Comparison of ENCODE assay signal across 9 cellular contexts in genomic region chr12:50542448-50542847, GRCh38. TPM values are rescaled to one million over a fixed set of nuclear protein-coding genes. Genes with fewer than 3 reads are reported as not detected.
DNase-seq lines count a peak whose midpoint lies in the region; ATAC-seq, FAIRE-seq and TF ChIP-seq lines count a peak whose summit lies in the region.
"Had no signal": no experiment of that assay in that cellular context is flagged by ENCODE, and none has a peak within 500 bp of the region (broad histone marks: within the 10 kb centered on the region; RNA-seq: fewer than 3 reads in every experiment).

No MANE protein-coding gene starts in this region.

- H3K9me3 Mint-ChIP-seq in astrocyte (ENCODE audit: unreplicated experiment), result no peaks in the 10 kb centered on the region

- ATAC-seq in GM18909 (IDR thresholded peaks at IDR 0.05; ENCODE audit: poor library complexity, unreplicated experiment), result no peak

- no peak overlapping the region for H3K9ac ChIP-seq in astrocyte (ENCODE audit: low read length)

- no peaks in the 10 kb centered on the region for H3K27me3 Mint-ChIP-seq in astrocyte (ENCODE audit: low read depth, unreplicated experiment)
- H3K27me3 Mint-ChIP-seq: B cell had no signal

- H3K36me3 ChIP-seq in astrocyte (ENCODE audit: insufficient read depth, low read length) (no peaks in the 10 kb centered on the region), osteoblast (ENCODE audit: insufficient read depth, low read length) (no peaks in the 10 kb centered on the region), WERI-Rb-1 (no peaks in the 10 kb centered on the region)

- H3K4me3 Mint-ChIP-seq in astrocyte (ENCODE audit: unreplicated experiment), result no peak overlapping the region
- H3K4me3 Mint-ChIP-seq: B cell had no signal

- H3K4me2 ChIP-seq in astrocyte (ENCODE audit: low read length) (peak overlapping the region; percentile 5), osteoblast (ENCODE audit: insufficient read depth, low read length) (no peak overlapping the region)

- TF ChIP-seq CTCF in astrocyte (IDR thresholded peaks at IDR 0.05; ENCODE audit: insufficient read depth, low read depth, low read length) (no peak), osteoblast (IDR thresholded peaks at IDR 0.05; ENCODE audit: extremely low read depth, low read depth, low read length) (no peak), WERI-Rb-1 (IDR thresholded peaks at IDR 0.05; ENCODE audit: low read depth, low read length) (no peak)

- FAIRE-seq in astrocyte (lab: Jason Lieb, UNC), result no peak

- H3K27ac Mint-ChIP-seq in astrocyte (ENCODE audit: unreplicated experiment), result peak overlapping the region; percentile 75

- H3K4me1 Mint-ChIP-seq in astrocyte (ENCODE audit: low read depth, unreplicated experiment), result peaks cover 41% of the 10 kb centered on the region

- H3K36me3 Mint-ChIP-seq in astrocyte (ENCODE audit: low read depth, unreplicated experiment), result no peaks in the 10 kb centered on the region

- H3K27me3 ChIP-seq in astrocyte (ENCODE audit: insufficient read depth, low read length) (no peaks in the 10 kb centered on the region), osteoblast (ENCODE audit: insufficient read depth, low read length) (no peaks in the 10 kb centered on the region), WERI-Rb-1 (ENCODE audit: insufficient read depth, low read depth, severe bottlenecking) (no peaks in the 10 kb centered on the region)

- H3K79me2 ChIP-seq in astrocyte (ENCODE audit: insufficient read depth, low read length) (peaks cover 72% of the 10 kb centered on the region), osteoblast (ENCODE audit: insufficient read depth, low read length) (peaks cover 46% of the 10 kb centered on the region)

- H2AFZ ChIP-seq in astrocyte (ENCODE audit: low read depth, low read length), result no peak overlapping the region
- no peak overlapping the region for H2AFZ ChIP-seq in osteoblast (ENCODE audit: low read length)

- no peak overlapping the region for H3K4me3 ChIP-seq in astrocyte (ENCODE audit: insufficient read depth, low read depth, low read length)
- no peak overlapping the region for H3K4me3 ChIP-seq in osteoblast (ENCODE audit: insufficient read depth, low read length)
- no peak overlapping the region for H3K4me3 ChIP-seq in WERI-Rb-1 (ENCODE audit: low read depth, low read length)

- H4K20me1 ChIP-seq in astrocyte (ENCODE audit: insufficient read depth, low read length) (peaks cover 37% of the 10 kb centered on the region), osteoblast (ENCODE audit: insufficient read depth, low read length) (peaks cover 8% of the 10 kb centered on the region)

- H3K9me3 ChIP-seq in astrocyte (ENCODE audit: insufficient read depth, low read depth, low read length) (no peaks in the 10 kb centered on the region), osteoblast (ENCODE audit: low read depth, low read length) (no peaks in the 10 kb centered on the region), WERI-Rb-1 (ENCODE audit: severe bottlenecking) (no peaks in the 10 kb centered on the region)

- H3K4me1 ChIP-seq in astrocyte (ENCODE audit: insufficient read depth, low read length), result peaks cover 18% of the 10 kb centered on the region
- H3K4me1 ChIP-seq in osteoblast (ENCODE audit: insufficient read depth, low read length), result peaks cover 30% of the 10 kb centered on the region

- H3K27ac ChIP-seq in astrocyte (ENCODE audit: low read depth, low read length) (no peak overlapping the region), osteoblast (ENCODE audit: low read depth, low read length) (peak overlapping the region; percentile 72), WERI-Rb-1 (no peak overlapping the region)

- DNase-seq in NCI-H146 (lab: John Stamatoyannopoulos, UW) (peak; percentile 10), NCI-H146 treated with DMSO at 0.1 percent for 48 hours (lab: John Stamatoyannopoulos, UW; ENCODE audit: unreplicated experiment) (no peak), NCI-H2196 treated with DMSO at 0.1 percent for 48 hours (lab: John Stamatoyannopoulos, UW; ENCODE audit: unreplicated experiment) (peak; percentile 31), astrocyte (ENCODE audit: low read depth) (peak; percentile 75), osteoblast (ENCODE audit: insufficient read length, low spot score, missing footprints) (peak; percentile 72), NCI-H1092 (lab: John Stamatoyannopoulos, UW) (no peak), WERI-Rb-1 (no peak)

RNA-seq across cellular contexts. Expression of gene DIP2B, which starts 37.7 kb away (rescaled TPM):
- total RNA-seq in astrocyte (53.2 and 57.4 TPM in 2 replicates), osteoblast (28.2 and 29.8 TPM in 2 replicates)

Comparison
In these comparisons a context has a peak if more than half of its experiments do, and no peak if none do; other contexts are left out.
1. DNase-seq: peak in NCI-H146 (single experiment), NCI-H2196 treated with DMSO at 0.1 percent for 48 hours (single experiment), astrocyte (single experiment) and osteoblast (single experiment); none in NCI-H146 treated with DMSO at 0.1 percent for 48 hours (single experiment), NCI-H1092 (single experiment) and WERI-Rb-1 (single experiment).